In genomic region chr1:24179251-24179895, GRCh38 we compare ENCODE assay signal across 22 cellular contexts. TPM values are rescaled to one million over a fixed set of nuclear protein-coding genes. Genes with fewer than 3 reads are reported as not detected.
"Had no signal": no experiment of that assay in that cellular context is flagged by ENCODE, and none has a peak within 500 bp of the region (broad histone marks: within the 10 kb centered on the region; RNA-seq: fewer than 3 reads in every experiment).

No MANE protein-coding gene starts in this region.

- H3K4me1 ChIP-seq: heart right ventricle, parathyroid adenoma, tibial nerve, vagina had no signal

- H3K9me3 ChIP-seq: esophagus squamous epithelium, heart right ventricle, tibial nerve, vagina had no signal

- ATAC-seq: activated CD4-positive, alpha-beta T cell treated with anti-CD3 and anti-CD28 coated beads for 36 hours; activated CD8-positive, alpha-beta T cell treated with anti-CD3 and anti-CD28 coated beads for 36 hours; naive thymus-derived CD8-positive, alpha-beta T cell; stimulated activated naive CD8-positive, alpha-beta T cell treated with anti-CD3 and anti-CD28 coated beads, Interleukin-15, Interleukin-2, amounts not matched to agents 100 U/mL and 50 U/mL, for 24 hours had no signal

- H3K27me3 ChIP-seq: esophagus squamous epithelium, heart right ventricle, tibial nerve, vagina had no signal

- H3K4me3 ChIP-seq: esophagus squamous epithelium, heart right ventricle, tibial nerve, vagina had no signal

- H3K27ac ChIP-seq: esophagus squamous epithelium, heart right ventricle, parathyroid adenoma, tibial nerve, vagina, WERI-Rb-1 had no signal

- DNase-seq: activated CD4-positive, alpha-beta T cell treated with anti-CD3 and anti-CD28 coated beads for 36 hours; activated CD8-positive, alpha-beta T cell treated with anti-CD3 and anti-CD28 coated beads for 36 hours; activated naive CD4-positive, alpha-beta T cell treated with anti-CD3 and anti-CD28 coated beads, Interleukin-2, amount 50 U/mL, for 16 hours; activated T-cell treated with anti-CD3 and anti-CD28 coated beads, Interleukin-2, amount 50 U/mL, for 24 hours; aorta; cerebellar nuclear complex; effector CD8-positive, alpha-beta T cell; esophagus squamous epithelium; heart right ventricle; mesenchymal stem cell; naive thymus-derived CD8-positive, alpha-beta T cell; retina; stimulated activated CD8-positive, alpha-beta memory T cell treated with anti-CD3 and anti-CD28 coated beads, Interleukin-4, amount 100 ng/mL, for 48 hours; stimulated activated naive CD8-positive, alpha-beta T cell treated with anti-CD3 and anti-CD28 coated beads, Interleukin-15, Interleukin-2, amounts not matched to agents 100 U/mL and 50 U/mL, for 24 hours; SW 1271; T-helper 2 cell; WERI-Rb-1 had no signal

- H3K36me3 ChIP-seq: heart right ventricle, tibial nerve, vagina had no signal

- FAIRE-seq: endothelial cell of umbilical vein had no signal

RNA-seq across cellular contexts. Expression of gene IFNLR1, which starts 7.7 kb away (rescaled TPM):
- total RNA-seq: endothelial cell of umbilical vein had no signal

RNA-seq across cellular contexts. Expression of gene IL22RA1, which starts 36.4 kb away (rescaled TPM):
- total RNA-seq: activated CD4-positive, alpha-beta T cell treated with anti-CD3 and anti-CD28 coated beads for 36 hours; activated CD8-positive, alpha-beta T cell treated with anti-CD3 and anti-CD28 coated beads for 36 hours; activated T-helper 2 cell treated with anti-CD3 and anti-CD28 coated beads, Interferon-gamma antibody, Interleukin-2, Interleukin-4, amounts not matched to agents 10 μg/mL and 5 μg/mL and 100 μg/mL, durations not matched to agents 14 hours and 24 hours and 36 hours; endothelial cell of umbilical vein; naive thymus-derived CD8-positive, alpha-beta T cell; tibial nerve had no signal
- polyA plus RNA-seq: endothelial cell of umbilical vein; naive thymus-derived CD8-positive, alpha-beta T cell had no signal
